9 cellular contexts compared by ENCODE assay signal in genomic region chr15:80159811-80160569, GRCh38. TPM values are rescaled to one million over a fixed set of nuclear protein-coding genes. Genes with fewer than 3 reads are reported as not detected.
DNase-seq lines count a peak whose midpoint lies in the region; ATAC-seq and TF ChIP-seq lines count a peak whose summit lies in the region.
"Had no signal": no experiment of that assay in that cellular context is flagged by ENCODE, and none has a peak within 500 bp of the region (broad histone marks: within the 10 kb centered on the region; RNA-seq: fewer than 3 reads in every experiment).

No MANE protein-coding gene starts in this region.

- peak overlapping the region; percentile 47 for H3K27ac Mint-ChIP-seq in stimulated activated naive CD8-positive, alpha-beta T cell treated with anti-CD3 and anti-CD28 coated beads, Interleukin-15, Interleukin-2, amounts not matched to agents 100 ng/mL and 50 ng/mL, for 24 hours
- H3K27ac Mint-ChIP-seq: neural progenitor cell had no signal

- TF ChIP-seq CTCF in GM20000 (IDR thresholded peaks at IDR 0.05; ENCODE audit: extremely low read depth, missing control alignments) (no peak), fibroblast of pulmonary artery (IDR thresholded peaks at IDR 0.05; ENCODE audit: low read length, missing control alignments) (no peak), uterus (IDR thresholded peaks at IDR 0.05) (no peak)

- no peaks in the 10 kb centered on the region for H3K27me3 Mint-ChIP-seq in stimulated activated naive CD8-positive, alpha-beta T cell treated with anti-CD3 and anti-CD28 coated beads, Interleukin-15, Interleukin-2, amounts not matched to agents 100 ng/mL and 50 ng/mL, for 24 hours

- no peaks in the 10 kb centered on the region for H3K27me3 ChIP-seq in HAP-1 (ENCODE audit: low read depth)
- H3K27me3 ChIP-seq in uterus, result no peaks in the 10 kb centered on the region
- H3K27me3 ChIP-seq: esophagus squamous epithelium, neural progenitor cell had no signal

- H3K27ac ChIP-seq in uterus, result no peak overlapping the region
- H3K27ac ChIP-seq: neural progenitor cell had no signal

- H3K36me3 Mint-ChIP-seq in stimulated activated naive CD8-positive, alpha-beta T cell treated with anti-CD3 and anti-CD28 coated beads, Interleukin-15, Interleukin-2, amounts not matched to agents 100 ng/mL and 50 ng/mL, for 24 hours (ENCODE audit: low read depth), result peaks cover 44% of the 10 kb centered on the region

- no peak overlapping the region for H3K4me3 ChIP-seq in fibroblast of pulmonary artery (replicated peaks; ENCODE audit: low read depth, low read length)
- H3K4me3 ChIP-seq in HAP-1, result no peak overlapping the region
- no peak overlapping the region for H3K4me3 ChIP-seq in uterus
- H3K4me3 ChIP-seq: esophagus squamous epithelium, neural progenitor cell had no signal

- in situ Hi-C loops in HAP-1 (cut with MboI; ENCODE audit: low sequenced_read_pairs), result loop anchor here (25.0 kb wide), 1 partner anchor 823 kb away; no protein-coding TSS in a partner anchor

- no peak for ATAC-seq in GM21528 (IDR thresholded peaks at IDR 0.05; ENCODE audit: low FRiP score, unreplicated experiment)

- H3K4me1 ChIP-seq in HAP-1 (no peaks in the 10 kb centered on the region), uterus (no peaks in the 10 kb centered on the region)
- H3K4me1 ChIP-seq: neural progenitor cell had no signal

- no peaks in the 10 kb centered on the region for H3K9me3 Mint-ChIP-seq in stimulated activated naive CD8-positive, alpha-beta T cell treated with anti-CD3 and anti-CD28 coated beads, Interleukin-15, Interleukin-2, amounts not matched to agents 100 ng/mL and 50 ng/mL, for 24 hours
- H3K9me3 Mint-ChIP-seq: neural progenitor cell had no signal

- H3K4me1 Mint-ChIP-seq in stimulated activated naive CD8-positive, alpha-beta T cell treated with anti-CD3 and anti-CD28 coated beads, Interleukin-15, Interleukin-2, amounts not matched to agents 100 ng/mL and 50 ng/mL, for 24 hours (ENCODE audit: low read depth), result peaks cover 30% of the 10 kb centered on the region

- peak; percentile 26 for DNase-seq in GM20000 (ENCODE audit: low spot score)
- peak; percentile 99 for DNase-seq in RPMI7951 (ENCODE audit: low read depth)
- peak; percentile 90 for DNase-seq in fibroblast of pulmonary artery (ENCODE audit: low read depth)
- DNase-seq in HAP-1 (ENCODE audit: low spot score in 2 of 2), result no peak
- no peak for DNase-seq in uterus
- DNase-seq: esophagus squamous epithelium had no signal

- TF ChIP-seq POLR2A in uterus (IDR thresholded peaks at IDR 0.05), result no peak

- intact Hi-C loops in uterus (cut with DNase I; ENCODE audit: low total_unique reads), result no loop called here

- H3K4me3 Mint-ChIP-seq in stimulated activated naive CD8-positive, alpha-beta T cell treated with anti-CD3 and anti-CD28 coated beads, Interleukin-15, Interleukin-2, amounts not matched to agents 100 ng/mL and 50 ng/mL, for 24 hours, result no peak overlapping the region
- H3K4me3 Mint-ChIP-seq: neural progenitor cell had no signal

- H3K36me3 ChIP-seq in HAP-1 (replicated peaks) (peaks cover 63% of the 10 kb centered on the region), uterus (no peaks in the 10 kb centered on the region)
- H3K36me3 ChIP-seq: neural progenitor cell had no signal

- H3K9me3 ChIP-seq in HAP-1 (no peaks in the 10 kb centered on the region), uterus (no peaks in the 10 kb centered on the region)
- H3K9me3 ChIP-seq: esophagus squamous epithelium had no signal

RNA-seq across cellular contexts. Expression of gene FAH, which starts 7.2 kb away (rescaled TPM):
- total RNA-seq in RPMI7951 (2014; rRNA removed; shearing (Covaris generic)), result 162 and 172 TPM in 2 replicates
- 10 to 100 TPM in 2 of 4 donors, 1 to 10 TPM in 2; 5.4 to 29.0 (median 11.2) TPM for total RNA-seq in uterus

Comparison
In these comparisons a context has a peak if more than half of its experiments do, and no peak if none do; other contexts are left out.
1. DNase-seq: peak in GM20000 (single experiment), RPMI7951 (single experiment) and fibroblast of pulmonary artery (single experiment); none in HAP-1 (0 of 2) and uterus (0 of 2).